14 cellular contexts compared by ENCODE assay signal in the genomic region with DNA sequence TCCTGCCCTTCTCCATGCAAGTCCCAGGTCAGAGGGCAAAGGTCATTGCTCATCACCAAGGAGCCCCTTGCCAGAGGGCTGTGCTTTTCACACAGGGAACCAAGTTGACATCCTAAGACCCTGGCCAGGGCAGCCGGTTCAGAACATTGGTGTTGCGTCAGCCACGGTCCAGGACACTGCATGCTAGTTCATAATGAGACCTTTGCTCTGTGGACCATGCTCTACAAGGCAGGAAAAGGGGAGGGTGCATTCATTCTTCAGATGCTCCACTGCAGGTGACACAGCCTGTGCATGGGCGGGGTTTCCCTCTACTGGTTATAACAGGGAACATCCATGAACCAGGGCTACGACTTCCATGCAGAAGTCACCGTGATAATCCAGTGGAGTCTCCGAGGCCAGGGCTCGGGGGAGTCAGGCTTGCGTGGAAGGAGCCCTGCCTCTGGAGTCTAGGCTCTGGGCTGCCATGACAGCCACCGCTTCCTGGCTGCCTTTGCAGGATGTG.
DNase-seq lines count a peak whose midpoint lies in the region; ATAC-seq and TF ChIP-seq lines count a peak whose summit lies in the region.
"Had no signal": no experiment of that assay in that cellular context is flagged by ENCODE, and none has a peak within 500 bp of the region (broad histone marks: within the 10 kb centered on the region; RNA-seq: fewer than 3 reads in every experiment).

No MANE protein-coding gene starts in this region.

- no peak overlapping the region for H2AK9ac ChIP-seq in IMR-90 (replicated peaks; ENCODE audit: low read depth, low read length, poor library complexity)

- H2BK5ac ChIP-seq in IMR-90 (ENCODE audit: low read depth, low read length, poor library complexity, severe bottlenecking), result no peak overlapping the region

- H4K8ac ChIP-seq in IMR-90 (ENCODE audit: low read depth in 2 of 2, low read length in 2 of 2), result no peak overlapping the region

- in situ Hi-C loops in IMR-90 (cut with MboI; ENCODE audit: low sequenced_read_pairs), result no loop called here

- no peaks in the 10 kb centered on the region for H3K27me3 Mint-ChIP-seq in activated CD8-positive, alpha-beta T cell treated with anti-CD3 and anti-CD28 coated beads for 36 hours

- no peak overlapping the region for H3K4ac ChIP-seq in IMR-90 (ENCODE audit: low read depth, low read length)

- H2AK5ac ChIP-seq in IMR-90 (ENCODE audit: low read depth, low read length), result no peak overlapping the region

- H3K4me3 Mint-ChIP-seq in activated CD8-positive, alpha-beta T cell treated with anti-CD3 and anti-CD28 coated beads for 36 hours, result no peak overlapping the region

- no peak overlapping the region for H3K23ac ChIP-seq in IMR-90 (ENCODE audit: low read depth, low read length)

- H2BK20ac ChIP-seq in IMR-90 (ENCODE audit: low read depth, low read length), result no peak overlapping the region

- TF ChIP-seq POLR2A in IMR-90 (IDR thresholded peaks at IDR 0.05; ENCODE audit: low read depth, low read length), result no peak
- no peak for TF ChIP-seq POLR2A in sigmoid colon (IDR thresholded peaks at IDR 0.05)

- no peak overlapping the region for H3K4me2 ChIP-seq in IMR-90 (ENCODE audit: low read depth, low read length)
- H3K4me2 ChIP-seq: smooth muscle cell had no signal

- H3K9ac ChIP-seq in IMR-90 (ENCODE audit: low read depth, low read length), result no peak overlapping the region

- no peaks in the 10 kb centered on the region for H4K20me1 ChIP-seq in IMR-90 (ENCODE audit: insufficient read depth, low read length)

- H3K36me3 Mint-ChIP-seq in activated CD8-positive, alpha-beta T cell treated with anti-CD3 and anti-CD28 coated beads for 36 hours (ENCODE audit: low read depth), result no peaks in the 10 kb centered on the region

- TF ChIP-seq CTCF in IMR-90 (conservative IDR thresholded peaks at IDR 0.05; ENCODE audit: low read depth, low read length), result no peak
- TF ChIP-seq CTCF in VCaP (conservative IDR thresholded peaks at IDR 0.05), result peak; percentile 74
- no peak for TF ChIP-seq CTCF in sigmoid colon (IDR thresholded peaks at IDR 0.05)
- no peak for TF ChIP-seq CTCF in activated CD8-positive, alpha-beta T cell treated with anti-CD3 and anti-CD28 coated beads for 36 hours (IDR thresholded peaks at IDR 0.05)

- intact Hi-C loops in IMR-90 (cut with micrococcal nuclease), result no loop called here
- intact Hi-C loops in sigmoid colon (cut with DNase I), result no loop called here
- intact Hi-C loops in activated CD8-positive, alpha-beta T cell treated with anti-CD3 and anti-CD28 coated beads for 36 hours (cut with micrococcal nuclease), result no loop called here

- H2BK15ac ChIP-seq in IMR-90 (ENCODE audit: low read depth, low read length), result no peak overlapping the region

- H3K9me3 ChIP-seq in IMR-90 (ENCODE audit: control insufficient read depth, insufficient read depth, low read length) (peaks cover 8% of the 10 kb centered on the region), sigmoid colon (no peaks in the 10 kb centered on the region)
- H3K9me3 ChIP-seq: heart right ventricle had no signal

- peak overlapping the region; percentile 32 for H2AFZ ChIP-seq in IMR-90 (replicated peaks; ENCODE audit: low read length, poor library complexity)

- H2BK120ac ChIP-seq in IMR-90 (ENCODE audit: low read depth, low read length), result no peak overlapping the region

- CTCF ChIA-PET in IMR-90 (lab: Yijun Ruan, JAX), result interaction anchor here (0.6 kb wide), 1 partner anchor 965 kb away, joined by 8 read pairs; no protein-coding TSS in a partner anchor
- CTCF ChIA-PET in activated CD8-positive, alpha-beta T cell treated with anti-CD3 and anti-CD28 coated beads for 36 hours (lab: Charles Lee), result no interaction called here

- H4K5ac ChIP-seq in IMR-90 (ENCODE audit: low read depth, low read length), result no peak overlapping the region

- H3K4me3 ChIP-seq in IMR-90 (ENCODE audit: insufficient read depth, low read depth, low read length), result no peak overlapping the region
- no peak overlapping the region for H3K4me3 ChIP-seq in sigmoid colon
- H3K4me3 ChIP-seq: heart right ventricle, smooth muscle cell had no signal

- TF ChIP-seq RAD21 in IMR-90 (IDR thresholded peaks at IDR 0.05; ENCODE audit: low read length), result no peak

- H4K91ac ChIP-seq in IMR-90 (ENCODE audit: insufficient read depth, low read depth, low read length), result no peak overlapping the region

- no peaks in the 10 kb centered on the region for H3K4me1 Mint-ChIP-seq in activated CD8-positive, alpha-beta T cell treated with anti-CD3 and anti-CD28 coated beads for 36 hours (ENCODE audit: low read depth)

- dilution Hi-C loops in IMR-90 (cut with HindIII; ENCODE audit: low sequenced_read_pairs, unreplicated experiment), result no loop called here

- H3K27me3 ChIP-seq in IMR-90 (ENCODE audit: control insufficient read depth, insufficient read depth, low read length), result no peaks in the 10 kb centered on the region
- no peaks in the 10 kb centered on the region for H3K27me3 ChIP-seq in sigmoid colon
- H3K27me3 ChIP-seq: heart right ventricle had no signal

- BruUV-seq in IMR-90 (replicated peaks; lab: Mats Ljungman, UMichigan), result no TSS peak

- no peak overlapping the region for H3K18ac ChIP-seq in IMR-90 (ENCODE audit: low read depth, low read length)

- ATAC-seq in IMR-90 (ENCODE audit: low read depth), result no peak
- ATAC-seq in activated CD8-positive, alpha-beta T cell treated with anti-CD3 and anti-CD28 coated beads for 36 hours, result no peak
- ATAC-seq in HG02938 (IDR thresholded peaks at IDR 0.05; ENCODE audit: unreplicated experiment), result no peak
- no peak for ATAC-seq in HG02885 (IDR thresholded peaks at IDR 0.05; ENCODE audit: poor library complexity, unreplicated experiment)
- ATAC-seq: heart right ventricle, Right ventricle myocardium inferior had no signal

- H3K27ac ChIP-seq in IMR-90 (ENCODE audit: insufficient read depth, low read length), result no peak overlapping the region
- no peak overlapping the region for H3K27ac ChIP-seq in VCaP
- H3K27ac ChIP-seq in sigmoid colon, result no peak overlapping the region
- H3K27ac ChIP-seq: heart right ventricle had no signal

- DNase-seq in COLO668 (lab: John Stamatoyannopoulos, UW; ENCODE audit: unreplicated experiment), result peak; percentile 18
- no peak for DNase-seq in IMR-90
- DNase-seq in kidney tubule cell (ENCODE audit: low spot score), result peak; percentile 42
- no peak for DNase-seq in sigmoid colon
- no peak for DNase-seq in activated CD8-positive, alpha-beta T cell treated with anti-CD3 and anti-CD28 coated beads for 36 hours
- DNase-seq: activated gamma-delta T cell treated with Interleukin-2 at 50 U/mL for 16 hours, Calu3, heart right ventricle, MM.1S had no signal

- no peaks in the 10 kb centered on the region for H3K36me3 ChIP-seq in IMR-90 (ENCODE audit: control insufficient read depth, insufficient read depth, low read length)
- H3K36me3 ChIP-seq in sigmoid colon, result no peaks in the 10 kb centered on the region
- H3K36me3 ChIP-seq: heart right ventricle had no signal

- no peaks in the 10 kb centered on the region for H3K9me3 Mint-ChIP-seq in activated CD8-positive, alpha-beta T cell treated with anti-CD3 and anti-CD28 coated beads for 36 hours

- H3K56ac ChIP-seq in IMR-90 (ENCODE audit: extremely low read depth, insufficient read depth, low read length), result no peak overlapping the region

- no peak for TF ChIP-seq EP300 in sigmoid colon (IDR thresholded peaks at IDR 0.05)

- WGBS in IMR-90 (ENCODE audit: extremely low coverage in 2 of 2, insufficient read length in 1 of 2), 2 experiments, result 62% methylated on average over 6 of the region's 10 CpGs; no CpG with 5 or more reads in 1 of the 2 experiments
- 64 to 85% methylated on average over 10 of the region's 10 CpGs for WGBS in sigmoid colon, 2 donors

- H3K14ac ChIP-seq in IMR-90 (replicated peaks; ENCODE audit: low read depth, low read length), result no peak overlapping the region

- POLR2A ChIA-PET in IMR-90 (lab: Charles Lee; ENCODE audit: unreplicated experiment), result no interaction called here
- POLR2A ChIA-PET in activated CD8-positive, alpha-beta T cell treated with anti-CD3 and anti-CD28 coated beads for 36 hours (lab: Charles Lee), result no interaction called here

- H3K4me1 ChIP-seq in IMR-90 (ENCODE audit: control insufficient read depth, insufficient read depth, low read length), result no peaks in the 10 kb centered on the region
- H3K4me1 ChIP-seq in sigmoid colon, result no peaks in the 10 kb centered on the region
- H3K4me1 ChIP-seq: heart right ventricle had no signal

- no peak overlapping the region for H3K27ac Mint-ChIP-seq in activated CD8-positive, alpha-beta T cell treated with anti-CD3 and anti-CD28 coated beads for 36 hours

- no peaks in the 10 kb centered on the region for H3K79me1 ChIP-seq in IMR-90 (ENCODE audit: low read depth in 1 of 2, low read length in 2 of 2)

- no peaks in the 10 kb centered on the region for H3K9me1 ChIP-seq in IMR-90 (ENCODE audit: insufficient read depth, low read length)

TF ChIP-seq in IMR-90, 13 proteins besides CTCF, POLR2A, EP300 and RAD21:
- TF ChIP-seq RFX5 (IDR thresholded peaks at IDR 0.05; ENCODE audit: low read depth, low read length), result no peak
- TF ChIP-seq NFE2L2 (IDR thresholded peaks at IDR 0.05; ENCODE audit: low read depth, low read length), result no peak
- no peak for TF ChIP-seq CEBPB (IDR thresholded peaks at IDR 0.05; ENCODE audit: low read depth, low read length)
- no peak for TF ChIP-seq MAZ (IDR thresholded peaks at IDR 0.05; ENCODE audit: borderline replicate concordance, low read depth, low read length)
- no peak for TF ChIP-seq SMC3 (IDR thresholded peaks at IDR 0.05; ENCODE audit: low read depth, low read length)
- no peak for TF ChIP-seq CHD1 (IDR thresholded peaks at IDR 0.05; ENCODE audit: low read depth, low read length)
- TF ChIP-seq MXI1 (IDR thresholded peaks at IDR 0.05; ENCODE audit: borderline replicate concordance, low read depth, low read length), result no peak
- TF ChIP-seq RCOR1 (IDR thresholded peaks at IDR 0.05; ENCODE audit: insufficient replicate concordance, low read length), result no peak
- TF ChIP-seq, protein P1, sequence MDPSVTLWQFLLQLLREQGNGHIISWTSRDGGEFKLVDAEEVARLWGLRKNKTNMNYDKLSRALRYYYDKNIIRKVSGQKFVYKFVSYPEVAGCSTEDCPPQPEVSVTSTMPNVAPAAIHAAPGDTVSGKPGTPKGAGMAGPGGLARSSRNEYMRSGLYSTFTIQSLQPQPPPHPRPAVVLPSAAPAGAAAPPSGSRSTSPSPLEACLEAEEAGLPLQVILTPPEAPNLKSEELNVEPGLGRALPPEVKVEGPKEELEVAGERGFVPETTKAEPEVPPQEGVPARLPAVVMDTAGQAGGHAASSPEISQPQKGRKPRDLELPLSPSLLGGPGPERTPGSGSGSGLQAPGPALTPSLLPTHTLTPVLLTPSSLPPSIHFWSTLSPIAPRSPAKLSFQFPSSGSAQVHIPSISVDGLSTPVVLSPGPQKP (IDR thresholded peaks at IDR 0.05; ENCODE audit: borderline replicate concordance, low read depth, low read length), result no peak
- no peak for TF ChIP-seq MAFK (IDR thresholded peaks at IDR 0.05; ENCODE audit: low read depth, low read length)

Comparison
In these comparisons a context has a peak if more than half of its experiments do, and no peak if none do; other contexts are left out.
1. DNase-seq: peak in COLO668 (single experiment) and kidney tubule cell (single experiment); none in IMR-90 (single experiment), sigmoid colon (single experiment) and activated CD8-positive, alpha-beta T cell treated with anti-CD3 and anti-CD28 coated beads for 36 hours (single experiment).